8 cellular contexts compared by ENCODE assay signal in the genomic region with DNA sequence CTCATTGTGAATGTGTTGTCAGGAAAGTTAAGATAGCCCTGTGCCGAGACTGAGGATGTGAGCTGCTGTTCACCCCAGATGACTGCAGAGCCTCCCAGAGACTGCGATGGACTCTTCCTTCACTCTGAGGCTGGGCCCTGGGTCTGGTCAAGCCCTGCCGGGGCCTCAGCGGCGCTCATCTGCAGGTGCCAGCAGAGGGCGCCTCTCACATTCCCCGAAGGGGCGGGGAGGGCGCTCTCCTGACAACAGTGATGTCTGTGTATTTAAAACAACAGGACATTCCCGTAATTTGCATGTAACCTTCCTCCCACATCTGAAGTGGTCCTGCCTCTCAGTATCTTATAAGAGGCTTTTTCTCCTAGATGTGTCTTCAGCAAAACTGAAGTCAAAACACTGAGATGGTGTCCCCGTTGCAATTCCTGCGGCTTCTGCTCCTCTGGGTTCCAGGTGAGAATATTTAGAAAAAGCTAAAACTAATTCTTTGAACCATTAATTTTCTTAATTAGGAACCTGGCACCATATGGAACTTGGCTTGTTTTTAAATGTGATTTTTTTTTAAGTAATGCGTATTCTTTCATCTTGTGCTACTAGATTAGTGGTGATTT.
DNase-seq lines count a peak whose midpoint lies in the region; ATAC-seq and TF ChIP-seq lines count a peak whose summit lies in the region.

No MANE protein-coding gene starts in this region.

- TF ChIP-seq EP300 in upper lobe of left lung (IDR thresholded peaks at IDR 0.05), result no peak

- H3K27ac Mint-ChIP-seq in glutamatergic neuron (ENCODE audit: unreplicated experiment), result no peak overlapping the region

- TF ChIP-seq CTCF in cardiac muscle cell (IDR thresholded peaks at IDR 0.05; ENCODE audit: low read depth, low read length) (peak; percentile 40), Panc1 (IDR thresholded peaks at IDR 0.05) (peak; percentile 93), glutamatergic neuron (IDR thresholded peaks at IDR 0.05; ENCODE audit: partially characterized antibody, unreplicated experiment) (peak; percentile 74), upper lobe of left lung (IDR thresholded peaks at IDR 0.05) (peak in 4 of 6 experiments; percentile 2 to 33 (median 16))

- H3K9me3 ChIP-seq in cardiac muscle cell (ENCODE audit: low read depth) (no peaks in the 10 kb centered on the region), Panc1 (ENCODE audit: control insufficient read depth, insufficient read depth, low read depth, low read length) (no peaks in the 10 kb centered on the region), upper lobe of left lung (no peaks in the 10 kb centered on the region)

- TF ChIP-seq POLR2A in upper lobe of left lung (IDR thresholded peaks at IDR 0.05), result no peak

- in situ Hi-C loops in Panc1 (cut with HindIII; ENCODE audit: low pct_unique_long_range_greater_than_20kb, low sequenced_read_pairs), result no loop called here

- no peaks in the 10 kb centered on the region for H3K36me3 ChIP-seq in cardiac muscle cell
- H3K36me3 ChIP-seq in Panc1 (ENCODE audit: control insufficient read depth, insufficient read depth, low read length), result no peaks in the 10 kb centered on the region
- no peaks in the 10 kb centered on the region for H3K36me3 ChIP-seq in upper lobe of left lung

- WGBS in upper lobe of left lung, 2 donors, result 34 to 44% methylated on average over 9 to 13 of the region's 13 CpGs

- no peak overlapping the region for H3K4me3 ChIP-seq in cardiac muscle cell
- no peak overlapping the region for H3K4me3 ChIP-seq in Panc1 (ENCODE audit: low read depth in 2 of 2, low read length in 2 of 2)
- H3K4me3 ChIP-seq in upper lobe of left lung, result no peak overlapping the region

- H3K4me1 Mint-ChIP-seq in glutamatergic neuron (ENCODE audit: low read depth, unreplicated experiment), result no peaks in the 10 kb centered on the region

- H3K36me3 Mint-ChIP-seq in glutamatergic neuron (ENCODE audit: unreplicated experiment), result no peaks in the 10 kb centered on the region

- CTCF ChIA-PET in Panc1 (lab: Charles Lee), result no interaction called here

- H3K9me3 Mint-ChIP-seq in glutamatergic neuron (ENCODE audit: unreplicated experiment), result no peaks in the 10 kb centered on the region

- H3K27me3 ChIP-seq in cardiac muscle cell, result no peaks in the 10 kb centered on the region
- H3K27me3 ChIP-seq in Panc1 (ENCODE audit: control insufficient read depth, insufficient read depth, low read length), result no peaks in the 10 kb centered on the region; the same call in 1 of the 2 replicates
- no peaks in the 10 kb centered on the region for H3K27me3 ChIP-seq in upper lobe of left lung

- H3K27me3 Mint-ChIP-seq in glutamatergic neuron (ENCODE audit: unreplicated experiment), result peaks cover 4% of the 10 kb centered on the region

- ATAC-seq in Right ventricle myocardium inferior (no peak), HG02642 (IDR thresholded peaks at IDR 0.05; ENCODE audit: poor library complexity, unreplicated experiment) (peak; percentile 93), Panc1 (peak; percentile 95), upper lobe of left lung (ENCODE audit: low FRiP score in 2 of 2) (peak in 1 of 2 donors; percentile 67), HG03135 (IDR thresholded peaks at IDR 0.05; ENCODE audit: unreplicated experiment) (no peak)

- H3K4me3 Mint-ChIP-seq in glutamatergic neuron (ENCODE audit: unreplicated experiment), result no peak overlapping the region

- H3K27ac ChIP-seq in cardiac muscle cell, result no peak overlapping the region
- H3K27ac ChIP-seq in Panc1 (ENCODE audit: low read length), result no peak overlapping the region
- no peak overlapping the region for H3K27ac ChIP-seq in upper lobe of left lung

- POLR2A ChIA-PET in Panc1 (lab: Charles Lee), result no interaction called here

- H3K4me1 ChIP-seq in cardiac muscle cell (ENCODE audit: low read depth) (no peaks in the 10 kb centered on the region), Panc1 (ENCODE audit: control insufficient read depth, insufficient read depth, low read length) (no peaks in the 10 kb centered on the region), upper lobe of left lung (no peaks in the 10 kb centered on the region)

- intact Hi-C loops in Right ventricle myocardium inferior (cut with DNase I), result no loop called here
- intact Hi-C loops in Panc1 (cut with micrococcal nuclease; ENCODE audit: unreplicated experiment), result no loop called here

- BruUV-seq in Panc1 (replicated peaks; lab: Mats Ljungman, UMichigan), result no TSS peak

- DNase-seq in cardiac muscle cell (ENCODE audit: low read depth in 1 of 2, low spot score in 1 of 2) (peak; percentile 11 to 45), Right ventricle myocardium inferior (ENCODE audit: missing footprints) (no peak), Panc1 (ENCODE audit: low read depth, low spot score) (peak; percentile 2), glutamatergic neuron (peak; percentile 86), upper lobe of left lung (peak; percentile 22 to 85), NCI-H510A (lab: John Stamatoyannopoulos, UW) (no peak)

Comparison
In these comparisons a context has a peak if more than half of its experiments do, and no peak if none do; other contexts are left out.
1. DNase-seq: peak in cardiac muscle cell (2 of 2), Panc1 (single experiment), glutamatergic neuron (single experiment) and upper lobe of left lung (2 of 2); none in Right ventricle myocardium inferior (single experiment) and NCI-H510A (single experiment).
2. CTCF ChIP-seq: peak in every context shown above with its lines; median percentile 93 in Panc1; 74 in glutamatergic neuron; 40 in cardiac muscle cell; 16 in upper lobe of left lung.
3. ATAC-seq: peak in HG02642 (single experiment) and Panc1 (single experiment); none in Right ventricle myocardium inferior (single experiment) and HG03135 (single experiment).